ENCODE assay signal across 8 cellular contexts in genomic region chr12:56118688-56119045, GRCh38. TPM values are rescaled to one million over a fixed set of nuclear protein-coding genes. Genes with fewer than 3 reads are reported as not detected.
DNase-seq lines count a peak whose midpoint lies in the region; ATAC-seq and TF ChIP-seq lines count a peak whose summit lies in the region.

No MANE protein-coding gene starts in this region.

- peak overlapping the region; percentile 67 for H3K9ac ChIP-seq in iPS-15b (ENCODE audit: low read depth, low read length)

- H3K4me1 ChIP-seq in BE2C, result peaks cover 10% of the 10 kb centered on the region
- H3K4me1 ChIP-seq in iPS-15b (ENCODE audit: control insufficient read depth, insufficient read depth, low read length), result peaks cover 9% of the 10 kb centered on the region
- H3K4me1 ChIP-seq in suprapubic skin, result peaks cover 32% of the 10 kb centered on the region

- ATAC-seq in GM21737 (IDR thresholded peaks at IDR 0.05; ENCODE audit: unreplicated experiment), result peak; percentile 5

- TF ChIP-seq EP300 in suprapubic skin (IDR thresholded peaks at IDR 0.05), result no peak

- no peak for DNase-seq in BE2C
- no peak for DNase-seq in suprapubic skin (ENCODE audit: low spot score in 2 of 2)
- DNase-seq in epidermal melanocyte (ENCODE audit: insufficient read length, low spot score), result no peak
- DNase-seq in posterior cingulate gyrus, result no peak
- DNase-seq in effector CD8-positive, alpha-beta T cell (lab: John Stamatoyannopoulos, UW), result no peak

- H3K9me3 ChIP-seq in BE2C (no peaks in the 10 kb centered on the region), iPS-15b (ENCODE audit: control insufficient read depth, insufficient read depth, low read length) (no peaks in the 10 kb centered on the region), suprapubic skin (no peaks in the 10 kb centered on the region)

- H3K27me3 ChIP-seq in BE2C, result no peaks in the 10 kb centered on the region
- no peaks in the 10 kb centered on the region for H3K27me3 ChIP-seq in iPS-15b (ENCODE audit: control insufficient read depth, insufficient read depth, low read length)
- H3K27me3 ChIP-seq in suprapubic skin, result no peaks in the 10 kb centered on the region

- H3K36me3 ChIP-seq in BE2C (peaks cover 8% of the 10 kb centered on the region), iPS-15b (ENCODE audit: control insufficient read depth, insufficient read depth, low read length) (peaks cover 7% of the 10 kb centered on the region), suprapubic skin (peaks cover 14% of the 10 kb centered on the region)

- H3K4me3 ChIP-seq in BE2C (ENCODE audit: low read depth, low read length), result peak overlapping the region; percentile 96
- H3K4me3 ChIP-seq in WI38 (ENCODE audit: low read depth, low read length), result peak overlapping the region; percentile 72
- peak overlapping the region; percentile 78 for H3K4me3 ChIP-seq in iPS-15b (ENCODE audit: low read depth, low read length)
- H3K4me3 ChIP-seq in suprapubic skin, result peak overlapping the region; percentile 88

- intact Hi-C loops in posterior cingulate gyrus (cut with DNase I), result loop anchor here (2.0 to 5.0 kb wide), 6 partner anchors 34 to 140 kb away; partner anchors contain the start of genes ANKRD52, ERBB3, MYL6B and RPS26

- TF ChIP-seq CTCF in BE2C (IDR thresholded peaks at IDR 0.05; ENCODE audit: low read depth, low read length) (no peak), WI38 (IDR thresholded peaks at IDR 0.05; ENCODE audit: low read depth, low read length) (no peak), suprapubic skin (IDR thresholded peaks at IDR 0.05) (no peak)

- H3K27ac ChIP-seq in suprapubic skin, result peak overlapping the region; percentile 94

- no peak for TF ChIP-seq POLR2A in suprapubic skin (IDR thresholded peaks at IDR 0.05)

- 4% methylated on average over 10 of the region's 10 CpGs for WGBS in suprapubic skin

RNA-seq across cellular contexts. Expression of gene ZC3H10, which starts 0.6 kb away (rescaled TPM):
- polyA plus RNA-seq in BE2C (2012; ENCODE audit: insufficient read depth, insufficient read length, low read depth), result 18.3 TPM
- total RNA-seq in suprapubic skin, result 1 to 10 TPM; 2.1 to 5.6 (median 3.4) TPM

RNA-seq across cellular contexts. Expression of gene RPL41, which starts 2.2 kb away (rescaled TPM):
- polyA plus RNA-seq in BE2C (2012; ENCODE audit: insufficient read depth, insufficient read length, low read depth), result 16,588 TPM
- total RNA-seq in suprapubic skin, result 1,000 to 10,000 TPM; 2,523 to 6,346 (median 5,689) TPM

RNA-seq across cellular contexts. Expression of gene ESYT1, which starts 9.4 kb away (rescaled TPM):
- polyA plus RNA-seq in BE2C (2012; ENCODE audit: insufficient read depth, insufficient read length, low read depth), result 22.8 TPM
- total RNA-seq in suprapubic skin, result 100 to 1,000 TPM in 2 of 4 donors, 10 to 100 TPM in 2; 73.1 to 128 (median 103) TPM

RNA-seq across cellular contexts. Expression of gene PA2G4, which starts 14.3 kb away (rescaled TPM):
- 273 TPM for polyA plus RNA-seq in BE2C (2012; ENCODE audit: insufficient read depth, insufficient read length, low read depth)
- 100 to 1,000 TPM; 103 to 153 (median 117) TPM for total RNA-seq in suprapubic skin

RNA-seq across cellular contexts. Expression of gene MYL6B, which starts 33.7 kb away (rescaled TPM):
- polyA plus RNA-seq in BE2C (2012; ENCODE audit: insufficient read depth, insufficient read length, low read depth), result 334 TPM
- total RNA-seq in suprapubic skin, result 10 to 100 TPM; 28.3 to 37.4 (median 28.5) TPM
